ENCODE assay signal across 18 cellular contexts in genomic region chr2:101801496-101801895, GRCh38.
DNase-seq lines count a peak whose midpoint lies in the region; ATAC-seq, FAIRE-seq and TF ChIP-seq lines count a peak whose summit lies in the region.
"Had no signal": no experiment of that assay in that cellular context is flagged by ENCODE, and none has a peak within 500 bp of the region (broad histone marks: within the 10 kb centered on the region; RNA-seq: fewer than 3 reads in every experiment).

No MANE protein-coding gene starts in this region.

- peaks cover 94% of the 10 kb centered on the region for H3K79me2 ChIP-seq in GM23338 (replicated peaks; ENCODE audit: insufficient read depth)

- no peaks in the 10 kb centered on the region for H3K9me2 ChIP-seq in GM23338 (ENCODE audit: insufficient read depth)

- TF ChIP-seq EP300 in suprapubic skin (IDR thresholded peaks at IDR 0.05) = no peak

- H3F3A ChIP-seq in GM23338 (replicated peaks; ENCODE audit: low read depth) = no peaks in the 10 kb centered on the region; the same call in 1 of the 2 replicates

- no peak overlapping the region for H3K27ac ChIP-seq in CD4-positive, CD25-positive, alpha-beta regulatory T cell (ENCODE audit: insufficient read depth, low read length, poor library complexity, severe bottlenecking)
- H3K27ac ChIP-seq in GM23338 (ENCODE audit: low read depth) (0 out of 2 replicates have a peak overlapping the region, but pooled peaks have one; percentile 22), cingulate gyrus (ENCODE audit: low read depth, low read length) (peak overlapping the region; percentile 73), suprapubic skin (no peak overlapping the region)

- no peaks in the 10 kb centered on the region for H3K27me3 ChIP-seq in CD4-positive, CD25-positive, alpha-beta regulatory T cell (ENCODE audit: control insufficient read depth, insufficient read depth, low read length)
- H3K27me3 ChIP-seq in GM23338 (ENCODE audit: insufficient read depth) = no peaks in the 10 kb centered on the region
- no peaks in the 10 kb centered on the region for H3K27me3 ChIP-seq in suprapubic skin

- no peak for FAIRE-seq in GM19239 (lab: Jason Lieb, UNC)
- FAIRE-seq: H54 had no signal

- H3K4me2 ChIP-seq in GM23338 = no peak overlapping the region

- H3K9me3 Mint-ChIP-seq in CD4-positive, CD25-positive, alpha-beta regulatory T cell = no peaks in the 10 kb centered on the region
- H3K9me3 Mint-ChIP-seq in GM23338 = no peaks in the 10 kb centered on the region
- H3K9me3 Mint-ChIP-seq in nephron progenitor cell = no peaks in the 10 kb centered on the region
- H3K9me3 Mint-ChIP-seq: CD4-positive, alpha-beta memory T cell had no signal

- no peak for DNase-seq in CD4-positive, CD25-positive, alpha-beta regulatory T cell
- no peak for DNase-seq in GM23338 (ENCODE audit: low spot score)
- DNase-seq in nephron progenitor cell = no peak
- no peak for DNase-seq in GM19239 (ENCODE audit: insufficient read length, low spot score)
- no peak for DNase-seq in activated T-cell treated with anti-CD3 and anti-CD28 coated beads for 4 hours
- DNase-seq in suprapubic skin (ENCODE audit: low spot score in 2 of 2) = no peak
- DNase-seq: AML-193; CD4-positive, alpha-beta memory T cell; MM.1S; NCI-H1105 treated with DMSO at 0.1 percent for 48 hours; NCI-H187 treated with DMSO at 0.1 percent for 48 hours; NCI-H446 treated with DMSO at 0.1 percent for 48 hours; NCI-H774; SHP77 had no signal

- no peak for ATAC-seq in CD4-positive, CD25-positive, alpha-beta regulatory T cell (ENCODE audit: low read depth in 2 of 2)
- ATAC-seq in GM23338 = no peak
- no peak for ATAC-seq in GM18870 (IDR thresholded peaks at IDR 0.05; ENCODE audit: unreplicated experiment)
- ATAC-seq: Panc1 had no signal

- H3K4me3 ChIP-seq in CD4-positive, CD25-positive, alpha-beta regulatory T cell (ENCODE audit: low read depth, low read length) = no peak overlapping the region
- no peak overlapping the region for H3K4me3 ChIP-seq in GM23338
- H3K4me3 ChIP-seq in suprapubic skin = no peak overlapping the region

- peaks cover 10% of the 10 kb centered on the region for H3K36me3 ChIP-seq in CD4-positive, CD25-positive, alpha-beta regulatory T cell (ENCODE audit: control insufficient read depth, insufficient read depth, low read length)
- H3K36me3 ChIP-seq in GM23338 (ENCODE audit: insufficient read depth) = no peaks in the 10 kb centered on the region
- H3K36me3 ChIP-seq in suprapubic skin = no peaks in the 10 kb centered on the region

- no peak overlapping the region for H3K4me3 Mint-ChIP-seq in CD4-positive, CD25-positive, alpha-beta regulatory T cell
- H3K4me3 Mint-ChIP-seq in GM23338 (no peak overlapping the region), nephron progenitor cell (no peak overlapping the region)
- H3K4me3 Mint-ChIP-seq: CD4-positive, alpha-beta memory T cell had no signal

- no peak overlapping the region for H2AFZ ChIP-seq in GM23338

- peaks cover 25 to 84% (median 64%) of the 10 kb centered on the region in 4 donors for H3K4me1 Mint-ChIP-seq in CD4-positive, CD25-positive, alpha-beta regulatory T cell
- H3K4me1 Mint-ChIP-seq in GM23338 (peaks cover 47% of the 10 kb centered on the region), nephron progenitor cell (peaks cover 59% of the 10 kb centered on the region)

- H3K36me3 Mint-ChIP-seq in CD4-positive, CD25-positive, alpha-beta regulatory T cell = no peaks in the 10 kb centered on the region
- H3K36me3 Mint-ChIP-seq in GM23338 (ENCODE audit: low read depth) = no peaks in the 10 kb centered on the region
- peaks cover 8% of the 10 kb centered on the region for H3K36me3 Mint-ChIP-seq in nephron progenitor cell (ENCODE audit: low read depth)

- no peak for TF ChIP-seq CTCF in GM23338 (conservative IDR thresholded peaks at IDR 0.05; ENCODE audit: low read depth in 2 of 2)
- TF ChIP-seq CTCF in nephron progenitor cell (IDR thresholded peaks at IDR 0.05) = no peak
- no peak for TF ChIP-seq CTCF in suprapubic skin (IDR thresholded peaks at IDR 0.05)

- H3K27me3 Mint-ChIP-seq in CD4-positive, CD25-positive, alpha-beta regulatory T cell = no peaks in the 10 kb centered on the region
- peaks cover 4% of the 10 kb centered on the region for H3K27me3 Mint-ChIP-seq in GM23338 (ENCODE audit: insufficient read depth, low read depth, poor library complexity)
- H3K27me3 Mint-ChIP-seq in nephron progenitor cell (ENCODE audit: low read depth, poor library complexity) = no peaks in the 10 kb centered on the region
- H3K27me3 Mint-ChIP-seq: CD4-positive, alpha-beta memory T cell had no signal

- TF ChIP-seq POLR2A in suprapubic skin (IDR thresholded peaks at IDR 0.05) = no peak

- H3K27ac Mint-ChIP-seq in CD4-positive, CD25-positive, alpha-beta regulatory T cell = peak overlapping the region in 2 of 3 donors; percentile 64 to 81
- H3K27ac Mint-ChIP-seq in GM23338 = no peak overlapping the region
- peak overlapping the region; percentile 79 for H3K27ac Mint-ChIP-seq in nephron progenitor cell

- peaks cover 21% of the 10 kb centered on the region for H3K4me1 ChIP-seq in CD4-positive, CD25-positive, alpha-beta regulatory T cell (ENCODE audit: control insufficient read depth, insufficient read depth, low read length, poor library complexity, severe bottlenecking)
- peaks cover 36% of the 10 kb centered on the region for H3K4me1 ChIP-seq in GM23338 (ENCODE audit: insufficient read depth)
- peaks cover 36% of the 10 kb centered on the region for H3K4me1 ChIP-seq in suprapubic skin

- H4K20me1 ChIP-seq in GM23338 (replicated peaks; ENCODE audit: insufficient read depth) = peaks cover 4% of the 10 kb centered on the region; the same call in 1 of the 2 replicates

- 97% methylated on average over 3 of the region's 3 CpGs for WGBS in suprapubic skin

- no peaks in the 10 kb centered on the region for H3K9me3 ChIP-seq in CD4-positive, CD25-positive, alpha-beta regulatory T cell (ENCODE audit: control insufficient read depth in 2 of 2, low read length in 2 of 2)
- no peaks in the 10 kb centered on the region for H3K9me3 ChIP-seq in suprapubic skin

TF ChIP-seq in GM23338, 12 proteins besides CTCF, POLR2A, EP300 and RAD21:
- no peak for TF ChIP-seq ETS1 (IDR thresholded peaks at IDR 0.05)
- no peak for TF ChIP-seq ZNF114 (CRISPR knock-in tag; IDR thresholded peaks at IDR 0.05)
- TF ChIP-seq REST (IDR thresholded peaks at IDR 0.05; ENCODE audit: unreplicated experiment) = no peak
- TF ChIP-seq POLR2AphosphoS5 (IDR thresholded peaks at IDR 0.05; ENCODE audit: low read depth) = no peak
- TF ChIP-seq STAT1 (IDR thresholded peaks at IDR 0.05; ENCODE audit: unreplicated experiment) = no peak
- TF ChIP-seq EZH2 (IDR thresholded peaks at IDR 0.05; ENCODE audit: low read depth, unreplicated experiment) = no peak

Comparison
In these comparisons a context has a peak if more than half of its experiments do, and no peak if none do; other contexts are left out.
1. H3K27ac ChIP-seq: peak in GM23338 (single experiment) and cingulate gyrus (single experiment); none in CD4-positive, CD25-positive, alpha-beta regulatory T cell (single experiment) and suprapubic skin (single experiment).